ENCODE assay signal across 9 cellular contexts in genomic region chr12:130281157-130281799, GRCh38. TPM values are rescaled to one million over a fixed set of nuclear protein-coding genes. Genes with fewer than 3 reads are reported as not detected.
A peak's percentile ranks its signal among the peaks of the same experiment; 100 is the strongest.
DNase-seq lines count a peak whose midpoint lies in the region; ATAC-seq and FAIRE-seq lines count a peak whose summit lies in the region.
"Had no signal": no experiment of that assay in that cellular context is flagged by ENCODE, and none has a peak within 500 bp of the region (broad histone marks: within the 10 kb centered on the region; RNA-seq: fewer than 3 reads in every experiment).

No MANE protein-coding gene starts in this region.

- no peaks in the 10 kb centered on the region for H3K36me3 Mint-ChIP-seq in activated CD8-positive, alpha-beta memory T cell treated with anti-CD3 and anti-CD28 coated beads, Interleukin-2, amount 10 ng/mL, durations not matched to agents 7 days and 5 days

- H3K4me3 Mint-ChIP-seq in activated CD8-positive, alpha-beta memory T cell treated with anti-CD3 and anti-CD28 coated beads, Interleukin-2, amount 10 ng/mL, durations not matched to agents 7 days and 5 days: no peak overlapping the region

- no peak for FAIRE-seq in HTR-8/SVneo (lab: Jason Lieb, UNC)
- FAIRE-seq: G401.6 had no signal

- peaks cover 14% of the 10 kb centered on the region for H3K9me3 Mint-ChIP-seq in activated CD8-positive, alpha-beta memory T cell treated with anti-CD3 and anti-CD28 coated beads, Interleukin-2, amount 10 ng/mL, durations not matched to agents 7 days and 5 days (ENCODE audit: low read depth)

- CTCF ChIA-PET in activated CD8-positive, alpha-beta memory T cell treated with anti-CD3 and anti-CD28 coated beads, Interleukin-2, amount 10 ng/mL, durations not matched to agents 7 days and 5 days (lab: Charles Lee): interaction anchor here (0.8 kb wide), 1 partner anchor 20 kb away, joined by 3 read pairs; no protein-coding TSS in a partner anchor

- no peak overlapping the region for H3K27ac Mint-ChIP-seq in activated CD8-positive, alpha-beta memory T cell treated with anti-CD3 and anti-CD28 coated beads, Interleukin-2, amount 10 ng/mL, durations not matched to agents 7 days and 5 days

- DNase-seq in activated CD8-positive, alpha-beta memory T cell treated with anti-CD3 and anti-CD28 coated beads for 24 hours: peak; percentile 72
- DNase-seq in activated CD8-positive, alpha-beta memory T cell treated with anti-CD3 and anti-CD28 coated beads, Interleukin-2, amount 10 ng/mL, durations not matched to agents 7 days and 5 days: no peak
- peak; percentile 20 for DNase-seq in activated CD8-positive, alpha-beta memory T cell treated with anti-CD3 and anti-CD28 coated beads, Interleukin-2, amount 50 U/mL, for 4 hours
- DNase-seq in left cardiac atrium (peak; percentile 27), HTR-8/SVneo (ENCODE audit: insufficient read length, low spot score) (no peak), cerebellar nuclear complex (lab: John Stamatoyannopoulos, UW) (no peak)
- DNase-seq in stimulated activated CD4-positive, alpha-beta T cell treated with anti-CD3 and anti-CD28 coated beads, Interleukin-12 subunit alpha, Interleukin-12 subunit beta, amount 100 ng/mL, for 48 hours (ENCODE audit: low read depth in 2 of 3, low spot score in 1 of 3): peak; percentile 9 to 40 (median 15)

- no peak for ATAC-seq in activated CD8-positive, alpha-beta memory T cell treated with anti-CD3 and anti-CD28 coated beads, Interleukin-2, amount 10 ng/mL, durations not matched to agents 7 days and 5 days
- ATAC-seq in left cardiac atrium (no peak), GM18858 (IDR thresholded peaks at IDR 0.05; ENCODE audit: unreplicated experiment) (no peak)

- peaks cover 4% of the 10 kb centered on the region for H3K4me1 Mint-ChIP-seq in activated CD8-positive, alpha-beta memory T cell treated with anti-CD3 and anti-CD28 coated beads, Interleukin-2, amount 10 ng/mL, durations not matched to agents 7 days and 5 days

- intact Hi-C loops in left cardiac atrium (cut with DNase I): loop anchor here in 1 of 2 donors (10.0 kb wide), 1 partner anchor 54 kb away; the partner anchor contains the start of gene PIWIL1

- no peaks in the 10 kb centered on the region for H3K27me3 Mint-ChIP-seq in activated CD8-positive, alpha-beta memory T cell treated with anti-CD3 and anti-CD28 coated beads, Interleukin-2, amount 10 ng/mL, durations not matched to agents 7 days and 5 days

RNA-seq across cellular contexts. Expression of gene PIWIL1, which starts 56.4 kb away (rescaled TPM):
- not detected for total RNA-seq in activated CD8-positive, alpha-beta memory T cell treated with anti-CD3 and anti-CD28 coated beads, Interleukin-2, amount 10 ng/mL, durations not matched to agents 7 days and 5 days
- not detected for total RNA-seq in left cardiac atrium

Comparison
In these comparisons a context has a peak if more than half of its experiments do, and no peak if none do; other contexts are left out.
1. DNase-seq: peak in activated CD8-positive, alpha-beta memory T cell treated with anti-CD3 and anti-CD28 coated beads for 24 hours (single experiment), activated CD8-positive, alpha-beta memory T cell treated with anti-CD3 and anti-CD28 coated beads, Interleukin-2, amount 50 U/mL, for 4 hours (single experiment), left cardiac atrium (single experiment) and stimulated activated CD4-positive, alpha-beta T cell treated with anti-CD3 and anti-CD28 coated beads, Interleukin-12 subunit alpha, Interleukin-12 subunit beta, amount 100 ng/mL, for 48 hours (3 of 3); none in activated CD8-positive, alpha-beta memory T cell treated with anti-CD3 and anti-CD28 coated beads, Interleukin-2, amount 10 ng/mL, durations not matched to agents 7 days and 5 days (single experiment), HTR-8/SVneo (single experiment) and cerebellar nuclear complex (0 of 2).